Comparison of ENCODE assay signal across 8 cellular contexts in the genomic region with DNA sequence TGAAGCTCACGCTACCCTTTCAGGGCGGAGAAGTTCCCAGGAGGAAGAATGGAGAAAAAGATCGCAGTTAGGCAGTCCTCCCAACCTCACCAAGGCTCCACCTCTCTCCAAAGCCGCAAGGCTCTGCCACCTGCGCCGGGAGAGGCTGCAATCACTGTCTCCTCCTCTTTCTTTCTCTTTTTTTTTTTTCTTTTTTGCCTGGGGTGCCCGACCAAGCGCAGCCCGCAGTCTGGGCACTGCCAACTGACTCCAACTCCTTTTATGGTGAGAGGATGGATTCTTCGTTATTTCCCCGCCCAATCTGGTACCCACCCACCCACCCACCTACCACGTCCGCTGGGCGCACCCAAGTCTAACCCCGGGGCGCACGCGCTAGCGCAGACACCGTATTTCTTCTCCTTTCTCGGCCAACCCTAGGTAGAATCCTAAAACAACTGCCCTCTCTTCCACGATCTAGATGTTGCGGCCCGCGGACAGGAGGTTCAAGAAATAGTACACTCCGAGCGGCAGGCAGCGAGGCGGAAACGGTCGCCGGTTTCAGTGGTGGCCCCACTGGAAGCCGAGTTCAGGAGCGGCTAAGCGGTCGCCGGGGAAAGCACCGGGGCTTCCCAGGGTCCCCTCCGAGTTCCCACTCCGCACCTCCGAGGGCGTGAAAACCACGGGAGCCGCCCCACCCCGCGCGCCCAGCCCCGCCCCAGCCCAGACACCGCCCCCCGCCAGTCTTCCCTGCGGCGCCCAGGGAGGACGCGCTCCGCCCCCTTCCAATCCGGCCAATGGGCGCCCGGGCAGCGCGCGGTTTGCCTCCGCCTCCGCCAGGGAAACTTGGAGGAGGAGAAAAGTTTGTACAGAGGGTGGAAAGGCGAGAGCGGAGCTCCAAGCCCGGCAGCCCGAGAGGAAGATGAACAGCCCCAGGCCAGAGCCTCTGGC. TPM values are rescaled to one million over a fixed set of nuclear protein-coding genes. Genes with fewer than 3 reads are reported as not detected.
DNase-seq lines count a peak whose midpoint lies in the region; ATAC-seq and TF ChIP-seq lines count a peak whose summit lies in the region.

Gene PTGER4, plus strand, starts transcription at position 845 of the 927 bp plus-strand sequence. CDS start 1,079 bp downstream, outside the sequence.

- peak within 1 kb of the TSS; percentile 65; the same call in 1 of the 2 replicates for H3K27ac Mint-ChIP-seq in WTC11

- peaks cover 6% of the 10 kb centered on the region for H3K9me3 ChIP-seq in mammary epithelial cell (replicated peaks; ENCODE audit: insufficient read depth, low read length)
- H3K9me3 ChIP-seq in spleen: no peaks in the 10 kb centered on the region

- no peak for TF ChIP-seq CTCF in WTC11 (IDR thresholded peaks at IDR 0.05)
- TF ChIP-seq CTCF in mammary epithelial cell (conservative IDR thresholded peaks at IDR 0.05 in 1 of 2, IDR thresholded peaks at IDR 0.05 in 1 of 2; ENCODE audit: extremely low read depth in 1 of 2, insufficient read depth in 1 of 2, low read depth in 1 of 2, low read length in 2 of 2): no peak
- peak in 4 of 11 experiments; percentile 24 to 53 (median 24) for TF ChIP-seq CTCF in spleen (IDR thresholded peaks at IDR 0.05 in 8 of 11, conservative IDR thresholded peaks at IDR 0.05 in 3 of 11)

- H3K4me1 ChIP-seq in mammary epithelial cell (ENCODE audit: insufficient read depth, low read length): peaks cover 56% of the 10 kb centered on the region
- H3K4me1 ChIP-seq in spleen: peaks cover 7 to 86% (median 64%) of the 10 kb centered on the region in 6 donors

- H2AFZ ChIP-seq in mammary epithelial cell (ENCODE audit: low read depth, low read length): peak within 1 kb of the TSS; percentile 85

- in situ Hi-C loops in mammary epithelial cell (cut with MboI; ENCODE audit: low sequenced_read_pairs in 2 of 2): loop anchor here in 1 of 2 donors (10.0 to 25.0 kb wide), 3 partner anchors 295 to 1092 kb away; no protein-coding TSS in a partner anchor

- no TSS peak for BruUV-seq in mammary epithelial cell (replicated peaks; lab: Mats Ljungman, UMichigan)

- H3K36me3 ChIP-seq in mammary epithelial cell (ENCODE audit: insufficient read depth, low read length) (peaks cover 3% of the 10 kb centered on the region), spleen (peaks cover 0 to 9% (median 0%) of the 10 kb centered on the region in 6 donors)

- TF ChIP-seq POLR2A in spleen (IDR thresholded peaks at IDR 0.05): peak; percentile 43 to 92 (median 69)

- H3K4me1 Mint-ChIP-seq in WTC11: peaks cover 43% of the 10 kb centered on the region

- H3K4me3 ChIP-seq in mammary epithelial cell (replicated peaks in 1 of 3; ENCODE audit: insufficient read depth in 1 of 3, low read depth in 2 of 3, low read length in 3 of 3) (peak within 1 kb of the TSS; percentile 68 to 86 (median 86)), spleen (peak within 1 kb of the TSS; percentile 43 to 91 (median 78))

- no peaks in the 10 kb centered on the region for H3K36me3 Mint-ChIP-seq in WTC11

- H3K9me3 Mint-ChIP-seq in WTC11: no peaks in the 10 kb centered on the region

- intact Hi-C loops in mammary epithelial cell (cut with micrococcal nuclease) (loop anchor here (1.0 to 5.0 kb wide), 6 partner anchors 77 to 294 kb away; no protein-coding TSS in a partner anchor), spleen (cut with DNase I; ENCODE audit: low total_unique reads) (no loop called here)

- dilution Hi-C loops in mammary epithelial cell (cut with HindIII; ENCODE audit: low sequenced_read_pairs): loop anchor here (25.0 kb wide), 1 partner anchor 267 kb away; no protein-coding TSS in a partner anchor

- H3K79me2 ChIP-seq in mammary epithelial cell (ENCODE audit: insufficient read depth, low read length): peaks cover 44% of the 10 kb centered on the region

- CTCF ChIA-PET in WTC11 (lab: Charles Lee): interaction anchor here (0.6 to 1.3 kb wide), 4 partner anchors 129 to 1351 kb away, joined by 3 read pairs; no protein-coding TSS in a partner anchor
- CTCF ChIA-PET in mammary epithelial cell (lab: Charles Lee; ENCODE audit: low non-redundant PET): interaction anchor here (0.5 to 0.7 kb wide), 2 partner anchors 10 to 215 kb away, joined by 3 to 10 read pairs; no protein-coding TSS in a partner anchor

- peak within 1 kb of the TSS; percentile 95 for H3K27ac ChIP-seq in mammary epithelial cell (ENCODE audit: insufficient read depth, low read depth, low read length)
- H3K27ac ChIP-seq in spleen: peak within 1 kb of the TSS; percentile 58 to 97 (median 90)

- whole genome bisulfite sequencing in mammary epithelial cell (ENCODE audit: low coverage, missing lambda C conversion rate): 3% methylated on average over 31 of the region's 67 CpGs
- WGBS in spleen, 5 donors: 0 to 1% (median 0%) methylated on average over 44 to 67 of the region's 67 CpGs

- peak; percentile 79 for ATAC-seq in HG03039 (IDR thresholded peaks at IDR 0.05; ENCODE audit: unreplicated experiment)
- peak; percentile 76 for ATAC-seq in WTC11

- POLR2A ChIA-PET in WTC11 (lab: Charles Lee): no interaction called here

- no peaks in the 10 kb centered on the region for H3K27me3 ChIP-seq in mammary epithelial cell (ENCODE audit: insufficient read depth, low read length)
- peaks cover 0 to 22% (median 0%) of the 10 kb centered on the region in 7 donors for H3K27me3 ChIP-seq in spleen (replicated peaks in 1 of 7)

- H3K4me3 Mint-ChIP-seq in WTC11: peak within 1 kb of the TSS; percentile 85

- DNase-seq in NCI-H2107 treated with DMSO at 0.1 percent for 48 hours (lab: John Stamatoyannopoulos, UW; ENCODE audit: unreplicated experiment) (peak; percentile 48), NCI-H2107 (lab: John Stamatoyannopoulos, UW) (no peak), NCI-H2227 (lab: John Stamatoyannopoulos, UW; ENCODE audit: unreplicated experiment) (peak; percentile 75), WTC11 (ENCODE audit: low spot score) (peak; percentile 89), mammary epithelial cell (peak; percentile 97), inferior parietal cortex (ENCODE audit: extremely low spot score) (peak; percentile 49), spleen (peak; percentile 98)

- peaks cover 69% of the 10 kb centered on the region for H3K27me3 Mint-ChIP-seq in WTC11 (ENCODE audit: low read depth)

- peak within 1 kb of the TSS; percentile 92 for H3K9ac ChIP-seq in mammary epithelial cell (ENCODE audit: insufficient read depth, low read length)

- no peaks in the 10 kb centered on the region for H4K20me1 ChIP-seq in mammary epithelial cell (ENCODE audit: insufficient read depth, low read length)

- H3K4me2 ChIP-seq in mammary epithelial cell (ENCODE audit: insufficient read depth, low read depth, low read length): peak within 1 kb of the TSS; percentile 90

TF ChIP-seq in WTC11, 78 proteins besides CTCF, POLR2A, EP300 and RAD21:
- TF ChIP-seq NR3C1 (CRISPR knock-in tag; conservative IDR thresholded peaks at IDR 0.05; ENCODE audit: low read depth) (no peak), ATF6 (CRISPR knock-in tag; IDR thresholded peaks at IDR 0.05) (no peak), ZNF532 (CRISPR knock-in tag; IDR thresholded peaks at IDR 0.05; ENCODE audit: borderline replicate concordance) (no peak), SP1 (CRISPR knock-in tag; conservative IDR thresholded peaks at IDR 0.05) (peak; percentile 77), GABPB1 (CRISPR knock-in tag; IDR thresholded peaks at IDR 0.05) (no peak)
TF ChIP-seq in WTC11: peak in this region for 1.

RNA-seq across cellular contexts. Expression of gene PTGER4, which starts in this region (rescaled TPM):
- total RNA-seq in WTC11 (2021) (0.92 to 3.1 TPM (median 0.96 TPM) in 3 replicates), mammary epithelial cell (10 to 100 TPM in 1 of 2 donors, 1 to 10 TPM in 1; 4.9 to 13.2 TPM), spleen (100 to 1,000 TPM in 1 of 7 donors, 10 to 100 TPM in 6; 32.9 to 108 (median 36.9) TPM)
- polyA plus RNA-seq in mammary epithelial cell (7.6 TPM), spleen (1 to 10 TPM; 4.2 to 6.8 (median 6.3) TPM)
- polyA minus RNA-seq in mammary epithelial cell: 2.1 TPM
